Comparison of ENCODE assay signal across 3 cellular contexts in genomic region chr10:63247771-63248170, GRCh38.
TF ChIP-seq lines count a peak whose summit lies in the region.

No MANE protein-coding gene starts in this region.

TF ChIP-seq in A549, 52 proteins besides CTCF, POLR2A, EP300 and RAD21:
- TF ChIP-seq SMC3 (IDR thresholded peaks at IDR 0.05), result no peak
- TF ChIP-seq BCL3 (IDR thresholded peaks at IDR 0.05), result no peak
- TF ChIP-seq CHD2 (IDR thresholded peaks at IDR 0.05; ENCODE audit: low read length, partially characterized antibody), result no peak
- TF ChIP-seq FOXS1 (CRISPR knock-in tag; IDR thresholded peaks at IDR 0.05), result no peak
- TF ChIP-seq E2F6 (IDR thresholded peaks at IDR 0.05; ENCODE audit: borderline replicate concordance, low read depth), result no peak
- TF ChIP-seq NPAS2 (CRISPR knock-in tag; IDR thresholded peaks at IDR 0.05; ENCODE audit: borderline replicate concordance), result no peak
- no peak for TF ChIP-seq JUN (IDR thresholded peaks at IDR 0.05)
- no peak for TF ChIP-seq ELK1 (IDR thresholded peaks at IDR 0.05; ENCODE audit: low read depth, low read length)
- no peak for TF ChIP-seq ATOH8 (CRISPR knock-in tag; IDR thresholded peaks at IDR 0.05; ENCODE audit: low read depth)
- no peak for TF ChIP-seq TFCP2L1 (CRISPR knock-in tag; IDR thresholded peaks at IDR 0.05)
- TF ChIP-seq CBX2 (IDR thresholded peaks at IDR 0.05; ENCODE audit: borderline replicate concordance, low read depth), result no peak
TF ChIP-seq in A549: peak in this region for 0.

TF ChIP-seq in IMR-90, 13 proteins besides CTCF, POLR2A, EP300 and RAD21:
- TF ChIP-seq MAFK (IDR thresholded peaks at IDR 0.05; ENCODE audit: low read depth, low read length), result no peak
- no peak for TF ChIP-seq FOS (IDR thresholded peaks at IDR 0.05; ENCODE audit: low read depth, low read length)
- TF ChIP-seq NFE2L2 (IDR thresholded peaks at IDR 0.05; ENCODE audit: low read depth, low read length), result no peak
- no peak for TF ChIP-seq RFX5 (IDR thresholded peaks at IDR 0.05; ENCODE audit: low read depth, low read length)
- no peak for TF ChIP-seq ELK1 (IDR thresholded peaks at IDR 0.05; ENCODE audit: borderline replicate concordance, low read depth, low read length)
- no peak for TF ChIP-seq USF2 (IDR thresholded peaks at IDR 0.05; ENCODE audit: low read depth, low read length)
- TF ChIP-seq CHD1 (IDR thresholded peaks at IDR 0.05; ENCODE audit: low read depth, low read length), result no peak
- no peak for TF ChIP-seq SMC3 (IDR thresholded peaks at IDR 0.05; ENCODE audit: low read depth, low read length)
- no peak for TF ChIP-seq BHLHE40 (IDR thresholded peaks at IDR 0.05; ENCODE audit: low read depth, low read length)
- no peak for TF ChIP-seq CEBPB (IDR thresholded peaks at IDR 0.05; ENCODE audit: low read depth, low read length)
- TF ChIP-seq MXI1 (IDR thresholded peaks at IDR 0.05; ENCODE audit: borderline replicate concordance, low read depth, low read length), result no peak
- no peak for TF ChIP-seq RCOR1 (IDR thresholded peaks at IDR 0.05; ENCODE audit: insufficient replicate concordance, low read length)
- TF ChIP-seq MAZ (IDR thresholded peaks at IDR 0.05; ENCODE audit: borderline replicate concordance, low read depth, low read length), result no peak

TF ChIP-seq in K562, 482 proteins besides CTCF, POLR2A, EP300 and RAD21 (continued from another document):
- TF ChIP-seq CCAR2 (IDR thresholded peaks at IDR 0.05; ENCODE audit: low read depth, low read length), result no peak
- no peak for TF ChIP-seq POLR3A (IDR thresholded peaks at IDR 0.05; ENCODE audit: borderline replicate concordance, extremely low read depth, insufficient read depth, insufficient read length)
- TF ChIP-seq SAFB (IDR thresholded peaks at IDR 0.05; ENCODE audit: borderline replicate concordance, low read depth, low read length), result no peak
- TF ChIP-seq SAP30 (IDR thresholded peaks at IDR 0.05; ENCODE audit: borderline replicate concordance, insufficient read depth, low read depth, low read length, poor library complexity, severe bottlenecking), result no peak
TF ChIP-seq in K562: peak in this region for 0.
